Comparison of ENCODE assay signal across 2 cellular contexts in genomic region chr4:100839712-100840111, GRCh38.
TF ChIP-seq lines count a peak whose summit lies in the region.

No MANE protein-coding gene starts in this region.

TF ChIP-seq in liver, 16 proteins besides CTCF, POLR2A, EP300 and RAD21:
- TF ChIP-seq JUND (IDR thresholded peaks at IDR 0.05) (peak; percentile 90 to 91), EGR1 (IDR thresholded peaks at IDR 0.05; ENCODE audit: low read depth in 2 of 2) (no peak), NR2F2 (IDR thresholded peaks at IDR 0.05) (no peak), GABPA (IDR thresholded peaks at IDR 0.05 in 1 of 2, conservative IDR thresholded peaks at IDR 0.05 in 1 of 2) (no peak), FOXA2 (IDR thresholded peaks at IDR 0.05) (no peak), REST (IDR thresholded peaks at IDR 0.05) (no peak), HNF4A (conservative IDR thresholded peaks at IDR 0.05) (peak; percentile 89 to 90), MAX (IDR thresholded peaks at IDR 0.05) (peak; percentile 27), TAF1 (conservative IDR thresholded peaks at IDR 0.05) (no peak), FOXA1 (IDR thresholded peaks at IDR 0.05) (no peak), RXRA (IDR thresholded peaks at IDR 0.05) (peak; percentile 59 to 70), YY1 (IDR thresholded peaks at IDR 0.05) (peak; percentile 21), HNF4G (IDR thresholded peaks at IDR 0.05) (peak; percentile 75), SP1 (IDR thresholded peaks at IDR 0.05) (peak; percentile 57), ZBTB33 (IDR thresholded peaks at IDR 0.05) (no peak), ATF3 (IDR thresholded peaks at IDR 0.05) (peak; percentile 67)

TF ChIP-seq in HepG2, 621 proteins besides CTCF, POLR2A, EP300 and RAD21 (continued from another document):
- TF ChIP-seq RBAK (CRISPR knock-in tag; IDR thresholded peaks at IDR 0.05) (no peak), ZBTB40 (IDR thresholded peaks at IDR 0.05) (no peak), ZBTB40 (CRISPR knock-in tag; IDR thresholded peaks at IDR 0.05) (no peak), WIZ (CRISPR knock-in tag; IDR thresholded peaks at IDR 0.05) (no peak), ELF3 (CRISPR knock-in tag; IDR thresholded peaks at IDR 0.05) (no peak), SSRP1 (CRISPR knock-in tag; IDR thresholded peaks at IDR 0.05) (no peak), MIER3 (CRISPR knock-in tag; IDR thresholded peaks at IDR 0.05; ENCODE audit: borderline replicate concordance) (no peak), THRA (CRISPR knock-in tag; IDR thresholded peaks at IDR 0.05; ENCODE audit: borderline replicate concordance) (no peak), FOXO4 (CRISPR knock-in tag; conservative IDR thresholded peaks at IDR 0.05) (no peak), ZNF451 (CRISPR knock-in tag; IDR thresholded peaks at IDR 0.05) (no peak), SALL1 (CRISPR knock-in tag; IDR thresholded peaks at IDR 0.05) (no peak), ZFP36L1 (CRISPR knock-in tag; IDR thresholded peaks at IDR 0.05) (no peak), ZBTB1 (CRISPR knock-in tag; IDR thresholded peaks at IDR 0.05; ENCODE audit: borderline replicate concordance) (no peak), HOXD1 (CRISPR knock-in tag; IDR thresholded peaks at IDR 0.05) (no peak), MTERF4 (CRISPR knock-in tag; IDR thresholded peaks at IDR 0.05) (no peak), ZNF543 (CRISPR knock-in tag; IDR thresholded peaks at IDR 0.05) (no peak), REPIN1 (CRISPR knock-in tag; IDR thresholded peaks at IDR 0.05; ENCODE audit: borderline replicate concordance, low read depth) (no peak), ZNF230 (CRISPR knock-in tag; IDR thresholded peaks at IDR 0.05) (no peak)
